14 cellular contexts compared by ENCODE assay signal in the genomic region with DNA sequence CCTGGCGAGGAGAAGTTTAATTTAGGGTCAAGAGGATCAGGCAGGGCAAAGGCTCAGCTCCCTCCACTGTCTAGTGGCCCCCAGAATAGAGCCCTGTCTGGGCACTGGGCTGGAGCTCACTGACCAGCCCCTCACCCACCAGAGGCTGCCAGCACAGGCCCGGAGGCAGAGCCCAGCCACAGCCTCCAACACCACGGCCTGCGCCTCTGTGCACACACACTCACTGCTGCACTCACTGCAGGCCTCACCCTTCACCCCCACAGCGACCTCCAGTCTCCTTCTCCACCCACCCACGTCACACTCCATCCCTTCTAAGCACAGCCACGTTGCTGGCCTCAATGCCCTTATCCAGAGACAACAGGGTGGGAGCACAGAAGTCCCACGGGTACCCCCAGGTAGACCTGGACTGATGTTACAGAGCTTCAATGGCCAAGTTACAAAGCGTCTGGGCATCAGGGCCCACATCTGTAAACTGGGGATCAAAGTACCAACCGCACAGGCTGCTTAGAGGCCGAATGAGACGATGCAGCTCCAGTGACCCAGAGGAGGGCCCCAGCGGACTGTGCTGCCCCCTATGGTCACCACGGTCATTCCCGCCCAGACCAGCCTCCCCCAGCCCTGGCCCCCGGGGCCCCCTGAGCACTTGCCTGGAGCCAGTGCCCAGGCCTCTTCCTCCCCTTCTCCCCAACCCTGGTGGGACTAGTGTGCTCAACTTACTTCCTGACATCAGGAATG. TPM values are rescaled to one million over a fixed set of nuclear protein-coding genes. Genes with fewer than 3 reads are reported as not detected.
DNase-seq lines count a peak whose midpoint lies in the region; ATAC-seq and TF ChIP-seq lines count a peak whose summit lies in the region.
"Had no signal": no experiment of that assay in that cellular context is flagged by ENCODE, and none has a peak within 500 bp of the region (broad histone marks: within the 10 kb centered on the region; RNA-seq: fewer than 3 reads in every experiment).

No MANE protein-coding gene starts in this region.

- peaks cover 8% of the 10 kb centered on the region; the same call in 1 of the 2 replicates for H3K4me1 ChIP-seq in GM23338 (ENCODE audit: insufficient read depth)
- peaks cover 5% of the 10 kb centered on the region for H3K4me1 ChIP-seq in A673 (ENCODE audit: insufficient read depth, low read length, poor library complexity, severe bottlenecking)

- no peak overlapping the region for H2AFZ ChIP-seq in GM23338

- CTCF ChIA-PET in BJ (lab: Yijun Ruan, JAX) (interaction anchor here (0.6 to 4.5 kb wide), 2 partner anchors 8 to 60 kb away, joined by 3 to 37 read pairs; partner anchors contain the start of gene DACT3), A673 (lab: Charles Lee) (no interaction called here)

- H3K27me3 Mint-ChIP-seq in GM23338 (ENCODE audit: insufficient read depth, low read depth, poor library complexity) (peaks cover 16% of the 10 kb centered on the region), naive B cell (no peaks in the 10 kb centered on the region)

- H3K27me3 ChIP-seq in BJ (ENCODE audit: control insufficient read depth, insufficient read depth, low read length) (no peaks in the 10 kb centered on the region), GM23338 (ENCODE audit: insufficient read depth) (no peaks in the 10 kb centered on the region), A673 (replicated peaks; ENCODE audit: insufficient read depth, low read depth, low read length, poor library complexity) (no peaks in the 10 kb centered on the region)

- H3K36me3 ChIP-seq in BJ (ENCODE audit: control insufficient read depth, insufficient read depth, low read length) (peaks cover 48% of the 10 kb centered on the region), GM23338 (ENCODE audit: insufficient read depth) (peaks cover 9% of the 10 kb centered on the region; the same call in 1 of the 2 replicates), A673 (ENCODE audit: insufficient read depth, low read length, poor library complexity, severe bottlenecking) (peaks cover 56% of the 10 kb centered on the region)

- ATAC-seq in GM23338 (peak; percentile 13), naive B cell (ENCODE audit: low read depth in 2 of 2) (no peak), GM21381 (IDR thresholded peaks at IDR 0.05; ENCODE audit: unreplicated experiment) (no peak)

- H3K4me3 Mint-ChIP-seq in GM23338 (no peak overlapping the region), naive B cell (peak overlapping the region; percentile 15 to 91 (median 78))

- H3K4me3 ChIP-seq in BJ (ENCODE audit: low read depth, low read length) (no peak overlapping the region), GM23338 (no peak overlapping the region), A673 (ENCODE audit: low read depth, low read length, poor library complexity, severe bottlenecking) (no peak overlapping the region)
- H3K4me3 ChIP-seq: lung had no signal

- POLR2A ChIA-PET in BJ (lab: Charles Lee) = no interaction called here
- POLR2A ChIA-PET in A673 (lab: Charles Lee; ENCODE audit: low non-redundant PET) = no interaction called here

- H3K4me2 ChIP-seq in GM23338 = no peak overlapping the region

- H3K27ac Mint-ChIP-seq in GM23338 (peak overlapping the region; percentile 21; the same call in 1 of the 2 replicates), naive B cell (peak overlapping the region; percentile 38 to 97 (median 78))

- peaks cover 2% of the 10 kb centered on the region for H4K20me1 ChIP-seq in GM23338 (replicated peaks; ENCODE audit: insufficient read depth)

- H3K9me3 Mint-ChIP-seq in GM23338 (peaks cover 3% of the 10 kb centered on the region; the same call in 1 of the 3 replicates), naive B cell (no peaks in the 10 kb centered on the region)

- TF ChIP-seq CTCF in BJ (IDR thresholded peaks at IDR 0.05; ENCODE audit: insufficient read depth, low read depth, low read length) = 0 out of 2 replicates have a peak, but pooled peaks have one; percentile 16
- peak; percentile 51 to 65 for TF ChIP-seq CTCF in GM23338 (conservative IDR thresholded peaks at IDR 0.05; ENCODE audit: low read depth in 2 of 2)
- TF ChIP-seq CTCF in A673 (conservative IDR thresholded peaks at IDR 0.05; ENCODE audit: low read depth, low read length) = no peak

- no peaks in the 10 kb centered on the region for H3K9me3 ChIP-seq in A673 (ENCODE audit: low read depth, low read length, poor library complexity, severe bottlenecking)

- DNase-seq in BJ (ENCODE audit: low read depth) (no peak), GM23338 (ENCODE audit: low spot score) (peak; percentile 66), naive B cell (no peak), H4 (ENCODE audit: low spot score) (no peak), NCI-H1436 treated with DMSO at 0.1 percent for 48 hours (lab: John Stamatoyannopoulos, UW) (no peak), A673 (ENCODE audit: low spot score) (no peak)
- DNase-seq: anterior cingulate cortex; NCI-H1105; NCI-H510A treated with DMSO at 0.1 percent for 48 hours; SHP77 treated with DMSO at 0.1 percent for 48 hours; stimulated activated CD4-positive, alpha-beta T cell treated with anti-CD3 and anti-CD28 coated beads, Interleukin-1b, Interleukin-23, amount 100 ng/mL, for 48 hours had no signal

- no TSS peak for BruUV-seq in A673 (replicated peaks; lab: Mats Ljungman, UMichigan)

- intact Hi-C loops in A673 (cut with micrococcal nuclease; ENCODE audit: unreplicated experiment) = no loop called here

- H3K27ac ChIP-seq in GM23338 (ENCODE audit: low read depth) (no peak overlapping the region), angular gyrus (ENCODE audit: low read depth, low read length) (peak overlapping the region; percentile 34), A673 (ENCODE audit: low read depth, low read length, poor library complexity, severe bottlenecking) (no peak overlapping the region)

- H3K4me1 Mint-ChIP-seq in GM23338 (peaks cover 24% of the 10 kb centered on the region), naive B cell (peaks cover 59 to 79% (median 60%) of the 10 kb centered on the region in 3 donors)

- peaks cover 55% of the 10 kb centered on the region for H3K36me3 Mint-ChIP-seq in GM23338 (ENCODE audit: low read depth)
- peaks cover 0 to 14% of the 10 kb centered on the region in 2 donors for H3K36me3 Mint-ChIP-seq in naive B cell

- H3K79me2 ChIP-seq in GM23338 (replicated peaks; ENCODE audit: insufficient read depth) = peaks cover 2% of the 10 kb centered on the region; the same call in 1 of the 2 replicates

- H3F3A ChIP-seq in GM23338 (replicated peaks; ENCODE audit: low read depth) = peaks cover 14% of the 10 kb centered on the region; the same call in 1 of the 2 replicates

- H3K9me2 ChIP-seq in GM23338 (ENCODE audit: insufficient read depth) = no peaks in the 10 kb centered on the region

TF ChIP-seq in GM23338, 12 proteins besides CTCF, POLR2A, EP300 and RAD21 (continues in another document):
- TF ChIP-seq JUNB (IDR thresholded peaks at IDR 0.05; ENCODE audit: unreplicated experiment) = no peak
- no peak for TF ChIP-seq CREB1 (CRISPR knock-in tag; IDR thresholded peaks at IDR 0.05; ENCODE audit: low read depth)
- TF ChIP-seq, protein P1, sequence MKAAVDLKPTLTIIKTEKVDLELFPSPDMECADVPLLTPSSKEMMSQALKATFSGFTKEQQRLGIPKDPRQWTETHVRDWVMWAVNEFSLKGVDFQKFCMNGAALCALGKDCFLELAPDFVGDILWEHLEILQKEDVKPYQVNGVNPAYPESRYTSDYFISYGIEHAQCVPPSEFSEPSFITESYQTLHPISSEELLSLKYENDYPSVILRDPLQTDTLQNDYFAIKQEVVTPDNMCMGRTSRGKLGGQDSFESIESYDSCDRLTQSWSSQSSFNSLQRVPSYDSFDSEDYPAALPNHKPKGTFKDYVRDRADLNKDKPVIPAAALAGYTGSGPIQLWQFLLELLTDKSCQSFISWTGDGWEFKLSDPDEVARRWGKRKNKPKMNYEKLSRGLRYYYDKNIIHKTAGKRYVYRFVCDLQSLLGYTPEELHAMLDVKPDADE (IDR thresholded peaks at IDR 0.05) = no peak
- no peak for TF ChIP-seq EZH2phosphoT487 (IDR thresholded peaks at IDR 0.05; ENCODE audit: unreplicated experiment)
- TF ChIP-seq EZH2 (IDR thresholded peaks at IDR 0.05; ENCODE audit: low read depth, unreplicated experiment) = no peak

RNA-seq across cellular contexts. Expression of gene PRKD2, which starts 4.5 kb away (rescaled TPM):
- polyA plus RNA-seq in BJ (2011; rRNA removed) = 11.4 and 19.4 TPM in 2 replicates
- 16.8 and 22.1 TPM in 2 replicates for polyA minus RNA-seq in BJ (2011; rRNA and poly(A)+ RNA removed)
- total RNA-seq in GM23338 (2014; rRNA removed; shearing (Covaris generic)) = 66.6 and 68.0 TPM in 2 replicates
- 53.8 and 53.9 TPM in 2 replicates for polyA plus RNA-seq in GM23338 (2016; fragmentation: Nextera tagmentation; extraction: Ambion mirVana)
- 100 to 1,000 TPM in 1 of 6 donors, 10 to 100 TPM in 5; 66.7 to 156 (median 72.6) TPM for polyA plus RNA-seq in naive B cell (ENCODE audit: low read depth in 6 of 6)
- total RNA-seq in H4 (2014; rRNA removed; shearing (Covaris generic)) = 14.3 and 18.0 TPM in 2 replicates
- total RNA-seq in A673 (2021) = 45.1 and 60.3 TPM in 2 replicates

RNA-seq across cellular contexts. Expression of gene FKRP, which starts 24.4 kb away (rescaled TPM):
- polyA plus RNA-seq in BJ (2011; rRNA removed) (12.6 and 15.1 TPM in 2 replicates), GM23338 (2016; fragmentation: Nextera tagmentation; extraction: Ambion mirVana) (8.9 and 11.5 TPM in 2 replicates), naive B cell (ENCODE audit: low read depth in 6 of 6) (10 to 100 TPM in 1 of 6 donors, 1 to 10 TPM in 5; 2.0 to 10.1 (median 6.0) TPM)
- polyA minus RNA-seq in BJ (2011; rRNA and poly(A)+ RNA removed) = 4.5 and 5.4 TPM in 2 replicates
- 25.5 and 31.9 TPM in 2 replicates for total RNA-seq in GM23338 (2014; rRNA removed; shearing (Covaris generic))
- total RNA-seq in H4 (2014; rRNA removed; shearing (Covaris generic)) = 16.2 and 33.4 TPM in 2 replicates
- total RNA-seq in A673 (2021) = 23.6 and 26.1 TPM in 2 replicates

RNA-seq across cellular contexts. Expression of gene STRN4, which starts 24.8 kb away (rescaled TPM):
- polyA plus RNA-seq in BJ (2011; rRNA removed) (40.5 and 78.6 TPM in 2 replicates), GM23338 (2016; fragmentation: Nextera tagmentation; extraction: Ambion mirVana) (58.0 and 62.1 TPM in 2 replicates), naive B cell (ENCODE audit: low read depth in 6 of 6) (10 to 100 TPM in 5 of 6 donors, 1 to 10 TPM in 1; 6.0 to 38.0 (median 15.5) TPM)
- polyA minus RNA-seq in BJ (2011; rRNA and poly(A)+ RNA removed) = 57.7 and 65.0 TPM in 2 replicates
- 131 and 140 TPM in 2 replicates for total RNA-seq in GM23338 (2014; rRNA removed; shearing (Covaris generic))
- total RNA-seq in H4 (2014; rRNA removed; shearing (Covaris generic)) = 29.9 and 33.5 TPM in 2 replicates
- 134 and 157 TPM in 2 replicates for total RNA-seq in A673 (2021)
